In genomic region chr4:40628888-40629287, GRCh38 we compare ENCODE assay signal across 8 cellular contexts. TPM values are rescaled to one million over a fixed set of nuclear protein-coding genes. Genes with fewer than 3 reads are reported as not detected.
DNase-seq lines count a peak whose midpoint lies in the region; ATAC-seq and TF ChIP-seq lines count a peak whose summit lies in the region.

No MANE protein-coding gene starts in this region.

- no peaks in the 10 kb centered on the region for H3K9me3 ChIP-seq in MG63

- no peak for ATAC-seq in effector memory CD8-positive, alpha-beta T cell (replicated peaks)
- no peak for ATAC-seq in natural killer cell treated with Interleukin-12 subunit alpha and Interleukin-12 subunit beta and Interleukin-15 and Interleukin-18, amount 100 ng/mL, for 72 hours

- no peaks in the 10 kb centered on the region for H3K9me3 Mint-ChIP-seq in CD14-positive monocyte
- H3K9me3 Mint-ChIP-seq in effector memory CD8-positive, alpha-beta T cell: no peaks in the 10 kb centered on the region
- no peaks in the 10 kb centered on the region for H3K9me3 Mint-ChIP-seq in natural killer cell treated with Interleukin-12 subunit alpha and Interleukin-12 subunit beta and Interleukin-15 and Interleukin-18, amount 100 ng/mL, for 72 hours

- H3K36me3 ChIP-seq in MG63: no peaks in the 10 kb centered on the region

- no peak for DNase-seq in CD14-positive monocyte (ENCODE audit: low spot score)
- no peak for DNase-seq in MG63
- DNase-seq in effector memory CD8-positive, alpha-beta T cell: no peak
- no peak for DNase-seq in natural killer cell treated with Interleukin-12 subunit alpha and Interleukin-12 subunit beta and Interleukin-15 and Interleukin-18, amount 100 ng/mL, for 72 hours (ENCODE audit: low spot score)
- no peak for DNase-seq in caudate nucleus (lab: John Stamatoyannopoulos, UW)
- DNase-seq in NK-92 (lab: John Stamatoyannopoulos, UW; ENCODE audit: unreplicated experiment): no peak
- no peak for DNase-seq in lower leg skin (ENCODE audit: low spot score in 2 of 2)
- DNase-seq in iPS-NIHi11 (ENCODE audit: low spot score): no peak

- peak overlapping the region; percentile 98 to 100 for H3K4me3 Mint-ChIP-seq in CD14-positive monocyte
- H3K4me3 Mint-ChIP-seq in effector memory CD8-positive, alpha-beta T cell: peak overlapping the region; percentile 7 to 40
- H3K4me3 Mint-ChIP-seq in natural killer cell treated with Interleukin-12 subunit alpha and Interleukin-12 subunit beta and Interleukin-15 and Interleukin-18, amount 100 ng/mL, for 72 hours: peak overlapping the region; percentile 59

- peaks cover 0 to 3% (median 0%) of the 10 kb centered on the region in 3 donors for H3K27me3 Mint-ChIP-seq in CD14-positive monocyte (ENCODE audit: low read depth in 3 of 3)
- H3K27me3 Mint-ChIP-seq in effector memory CD8-positive, alpha-beta T cell: peaks cover 64 to 72% of the 10 kb centered on the region in 2 donors
- peaks cover 37 to 49% of the 10 kb centered on the region in 2 donors for H3K27me3 Mint-ChIP-seq in natural killer cell treated with Interleukin-12 subunit alpha and Interleukin-12 subunit beta and Interleukin-15 and Interleukin-18, amount 100 ng/mL, for 72 hours

- peak overlapping the region; percentile 99 to 100 (median 99) for H3K27ac Mint-ChIP-seq in CD14-positive monocyte
- no peak overlapping the region for H3K27ac Mint-ChIP-seq in effector memory CD8-positive, alpha-beta T cell
- H3K27ac Mint-ChIP-seq in natural killer cell treated with Interleukin-12 subunit alpha and Interleukin-12 subunit beta and Interleukin-15 and Interleukin-18, amount 100 ng/mL, for 72 hours: peak overlapping the region in 1 of 2 donors; percentile 41

- no peak overlapping the region for H3K27ac ChIP-seq in caudate nucleus (ENCODE audit: low read depth, low read length)

- no peaks in the 10 kb centered on the region for H3K27me3 ChIP-seq in MG63

- intact Hi-C loops in CD14-positive monocyte (cut with micrococcal nuclease) (loop anchor here (5.0 to 10.0 kb wide), 4 partner anchors 54 to 574 kb away; partner anchors contain the start of gene N4BP2 (in 1 of the 2)), lower leg skin (cut with DNase I; ENCODE audit: low total_unique reads) (no loop called here)

- peaks cover 65% of the 10 kb centered on the region for H3K4me1 Mint-ChIP-seq in CD14-positive monocyte
- peaks cover 0 to 7% of the 10 kb centered on the region in 2 donors for H3K4me1 Mint-ChIP-seq in effector memory CD8-positive, alpha-beta T cell (ENCODE audit: low read depth in 2 of 2)
- peaks cover 10 to 14% of the 10 kb centered on the region in 2 donors for H3K4me1 Mint-ChIP-seq in natural killer cell treated with Interleukin-12 subunit alpha and Interleukin-12 subunit beta and Interleukin-15 and Interleukin-18, amount 100 ng/mL, for 72 hours (ENCODE audit: low read depth in 2 of 2)

- H3K4me3 ChIP-seq in MG63 (peak overlapping the region; percentile 55), lower leg skin (ENCODE audit: low read depth, poor library complexity, severe bottlenecking) (no peak overlapping the region)

- peaks cover 38 to 42% of the 10 kb centered on the region in 2 donors for H3K36me3 Mint-ChIP-seq in CD14-positive monocyte
- H3K36me3 Mint-ChIP-seq in effector memory CD8-positive, alpha-beta T cell (ENCODE audit: insufficient read depth): no peaks in the 10 kb centered on the region
- H3K36me3 Mint-ChIP-seq in natural killer cell treated with Interleukin-12 subunit alpha and Interleukin-12 subunit beta and Interleukin-15 and Interleukin-18, amount 100 ng/mL, for 72 hours: peaks cover 5% of the 10 kb centered on the region

- 22% methylated on average over 6 of the region's 6 CpGs for WGBS in lower leg skin, 2 donors

- TF ChIP-seq POLR2A in lower leg skin (IDR thresholded peaks at IDR 0.05): no peak

- TF ChIP-seq CTCF in CD14-positive monocyte (IDR thresholded peaks at IDR 0.05) (no peak), lower leg skin (IDR thresholded peaks at IDR 0.05) (no peak)

RNA-seq across cellular contexts. Expression of gene RBM47, which starts 0.8 kb away (rescaled TPM):
- 10 to 100 TPM; 79.5 to 92.8 TPM for polyA plus RNA-seq in CD14-positive monocyte
- 0.66 TPM in 1 of 2 replicates, not detected in the other for total RNA-seq in MG63 (2014; rRNA removed; shearing (Covaris generic); ENCODE audit: low replicate concordance)
- 10 to 100 TPM in 1 of 2 donors, 1 to 10 TPM in 1; 8.5 to 15.4 TPM for total RNA-seq in natural killer cell treated with Interleukin-12 subunit alpha and Interleukin-12 subunit beta and Interleukin-15 and Interleukin-18, amount 100 ng/mL, for 72 hours
- 10 to 100 TPM; 38.4 to 73.8 (median 46.9) TPM for total RNA-seq in lower leg skin

Comparison
In these comparisons a context has a peak if more than half of its experiments do, and no peak if none do; other contexts are left out.
1. H3K27ac Mint-ChIP-seq: peak in CD14-positive monocyte (7 of 7); none in effector memory CD8-positive, alpha-beta T cell (0 of 2).
2. H3K4me3 Mint-ChIP-seq: peak in every context shown above with its lines; median percentile 99 in CD14-positive monocyte; 59 in natural killer cell treated with Interleukin-12 subunit alpha and Interleukin-12 subunit beta and Interleukin-15 and Interleukin-18, amount 100 ng/mL, for 72 hours; 24 in effector memory CD8-positive, alpha-beta T cell.